In genomic region chr1:54298284-54299033, GRCh38 we compare ENCODE assay signal across 9 cellular contexts.
DNase-seq lines count a peak whose midpoint lies in the region; ATAC-seq, FAIRE-seq and TF ChIP-seq lines count a peak whose summit lies in the region.
"Had no signal": no experiment of that assay in that cellular context is flagged by ENCODE, and none has a peak within 500 bp of the region (broad histone marks: within the 10 kb centered on the region; RNA-seq: fewer than 3 reads in every experiment).

No MANE protein-coding gene starts in this region.

- in situ Hi-C loops in K562 (cut with MboI): no loop called here

- H3K27me3 Mint-ChIP-seq in T-helper 1 cell treated with Interleukin-12 subunit alpha and Interleukin-12 subunit beta and Interleukin-4 antibody, amounts not matched to agents 30 μg/mL and 1 μg/mL, for 36 hours (ENCODE audit: low read depth): no peaks in the 10 kb centered on the region
- no peaks in the 10 kb centered on the region for H3K27me3 Mint-ChIP-seq in memory B cell

- no peak for TF ChIP-seq EP300 in K562 (IDR thresholded peaks at IDR 0.05; ENCODE audit: low read length)

- H4K20me1 ChIP-seq in K562 (replicated peaks; ENCODE audit: control insufficient read depth, insufficient read depth, low read length): peaks cover 77% of the 10 kb centered on the region

- TF ChIP-seq RAD21 in K562 (CRISPR knock-in tag; conservative IDR thresholded peaks at IDR 0.05 in 1 of 2, IDR thresholded peaks at IDR 0.05 in 1 of 2): no peak

- peaks cover 81% of the 10 kb centered on the region for H3K79me2 ChIP-seq in K562 (ENCODE audit: control insufficient read depth, insufficient read depth, low read length)

- 57% methylated on average over 20 of the region's 20 CpGs for WGBS in K562 (ENCODE audit: insufficient coverage, low coverage, missing lambda C conversion rate)
- WGBS in thyroid gland, 2 donors: 46 to 53% methylated on average over 18 to 20 of the region's 20 CpGs

- TF ChIP-seq POLR2A in K562 (conservative IDR thresholded peaks at IDR 0.05): no peak
- TF ChIP-seq POLR2A in thyroid gland (IDR thresholded peaks at IDR 0.05): no peak

- H3K27ac Mint-ChIP-seq in T-helper 1 cell treated with Interleukin-12 subunit alpha and Interleukin-12 subunit beta and Interleukin-4 antibody, amounts not matched to agents 30 μg/mL and 1 μg/mL, for 36 hours: peak overlapping the region; percentile 50
- H3K27ac Mint-ChIP-seq in memory B cell: peak overlapping the region; percentile 39

- peak overlapping the region; percentile 12 for H3K4me3 Mint-ChIP-seq in T-helper 1 cell treated with Interleukin-12 subunit alpha and Interleukin-12 subunit beta and Interleukin-4 antibody, amounts not matched to agents 30 μg/mL and 1 μg/mL, for 36 hours
- H3K4me3 Mint-ChIP-seq in memory B cell: no peak overlapping the region

- peaks cover 52% of the 10 kb centered on the region for H3K4me1 Mint-ChIP-seq in T-helper 1 cell treated with Interleukin-12 subunit alpha and Interleukin-12 subunit beta and Interleukin-4 antibody, amounts not matched to agents 30 μg/mL and 1 μg/mL, for 36 hours (ENCODE audit: low read depth)
- peaks cover 18% of the 10 kb centered on the region for H3K4me1 Mint-ChIP-seq in memory B cell

- no peak overlapping the region for H2AFZ ChIP-seq in K562 (ENCODE audit: low read depth, low read length)

- FAIRE-seq in K562 (lab: Jason Lieb, UNC): no peak
- FAIRE-seq: GM12878 had no signal

- peaks cover 2% of the 10 kb centered on the region for H3K36me3 Mint-ChIP-seq in T-helper 1 cell treated with Interleukin-12 subunit alpha and Interleukin-12 subunit beta and Interleukin-4 antibody, amounts not matched to agents 30 μg/mL and 1 μg/mL, for 36 hours (ENCODE audit: low read depth)
- H3K36me3 Mint-ChIP-seq in memory B cell: no peaks in the 10 kb centered on the region

- DNase-seq in T-helper 1 cell (no peak), K562 (ENCODE audit: extremely low read depth in 1 of 4, low spot score in 3 of 4) (no peak), memory B cell (ENCODE audit: low spot score in 2 of 2) (no peak), thyroid gland (peak in 1 of 2 donors; percentile 40), SW480 (ENCODE audit: low spot score) (no peak), globus pallidus (ENCODE audit: low spot score) (no peak), AG20443 (ENCODE audit: low spot score) (no peak)

- TF ChIP-seq CTCF in K562 (IDR thresholded peaks at IDR 0.05 in 2 of 3, conservative IDR thresholded peaks at IDR 0.05 in 1 of 3; ENCODE audit: insufficient read depth in 2 of 3, low read depth in 1 of 3, low read length in 3 of 3) (no peak), thyroid gland (IDR thresholded peaks at IDR 0.05) (no peak)

- no TSS peak for BruUV-seq in K562 (replicated peaks; lab: Mats Ljungman, UMichigan)

- peaks cover 3% of the 10 kb centered on the region for H3K9me1 ChIP-seq in K562 (ENCODE audit: control insufficient read depth, insufficient read depth, low read length)

- no peak overlapping the region for H3K4me2 ChIP-seq in K562 (ENCODE audit: insufficient read depth, low read length)

- POLR2A ChIA-PET in K562 (lab: Yijun Ruan, JAX): interaction anchor here (0.6 to 1.5 kb wide), 11 partner anchors 8 to 97 kb away, joined by 3 to 7 read pairs (median 3); no protein-coding TSS in a partner anchor

- no peak overlapping the region for H3K4me3 ChIP-seq in K562
- no peak overlapping the region for H3K4me3 ChIP-seq in thyroid gland (replicated peaks in 1 of 3)
- H3K4me3 ChIP-seq: GM12878 had no signal

- H3K36me3 ChIP-seq in K562 (ENCODE audit: control insufficient read depth, insufficient read depth, low read length): no peaks in the 10 kb centered on the region
- H3K36me3 ChIP-seq in thyroid gland: no peaks in the 10 kb centered on the region

- intact Hi-C loops in K562 (cut with micrococcal nuclease): no loop called here
- intact Hi-C loops in thyroid gland (cut with DNase I): no loop called here

- H3K27ac ChIP-seq in K562 (ENCODE audit: extremely low read depth, low read depth, low read length) (no peak overlapping the region), thyroid gland (peak overlapping the region in 2 of 3 donors; percentile 5 to 28)

- CTCF ChIA-PET in K562 (lab: Yijun Ruan, JAX; ENCODE audit: low intra/inter-chr PET ratio): interaction anchor here (0.6 kb wide), 1 partner anchor 225 kb away, joined by 4 read pairs; no protein-coding TSS in a partner anchor

- H3K9me3 ChIP-seq in K562 (replicated peaks; ENCODE audit: control insufficient read depth, insufficient read depth, low read depth, low read length) (no peaks in the 10 kb centered on the region), thyroid gland (no peaks in the 10 kb centered on the region)

- H3K9ac ChIP-seq in K562 (ENCODE audit: insufficient read depth in 1 of 2, low read depth in 2 of 2, low read length in 2 of 2): peak overlapping the region in 1 of 2 experiments; percentile 74; a peak in 2 of 4 replicates

- no peak; the same call in 2 of the 3 replicates for ATAC-seq in K562
- ATAC-seq in memory B cell (ENCODE audit: low read depth): no peak
- ATAC-seq: GM12878 had no signal

- H3K4me1 ChIP-seq in K562 (replicated peaks in 1 of 2; ENCODE audit: control insufficient read depth in 2 of 2, insufficient read depth in 2 of 2, low read length in 2 of 2): peaks cover 12 to 19% of the 10 kb centered on the region in 2 experiments; a peak in 4 of 5 replicates
- peaks cover 21 to 40% of the 10 kb centered on the region in 2 donors for H3K4me1 ChIP-seq in thyroid gland

- no peaks in the 10 kb centered on the region for H3K9me3 Mint-ChIP-seq in T-helper 1 cell treated with Interleukin-12 subunit alpha and Interleukin-12 subunit beta and Interleukin-4 antibody, amounts not matched to agents 30 μg/mL and 1 μg/mL, for 36 hours
- no peaks in the 10 kb centered on the region for H3K9me3 Mint-ChIP-seq in memory B cell

- no peaks in the 10 kb centered on the region for H3K27me3 ChIP-seq in K562 (ENCODE audit: control insufficient read depth in 2 of 2, insufficient read depth in 2 of 2, low read length in 2 of 2)
- H3K27me3 ChIP-seq in thyroid gland: no peaks in the 10 kb centered on the region

TF ChIP-seq in K562, 482 proteins besides CTCF, POLR2A, EP300 and RAD21:
- TF ChIP-seq STAG1 (CRISPR knock-in tag; IDR thresholded peaks at IDR 0.05; ENCODE audit: borderline replicate concordance) (no peak), TBP (optimal IDR thresholded peaks at IDR 0.05; ENCODE audit: low read depth, low read length) (no peak), ESRRA (IDR thresholded peaks at IDR 0.05; ENCODE audit: borderline replicate concordance, low read depth) (peak; percentile 14; the same call in 1 of the 2 replicates), SIN3A (IDR thresholded peaks at IDR 0.05; ENCODE audit: borderline replicate concordance in 2 of 2, control insufficient read depth in 1 of 2, low read depth in 2 of 2, low read length in 2 of 2) (no peak), RCOR1 (IDR thresholded peaks at IDR 0.05; ENCODE audit: borderline replicate concordance in 1 of 2, low read depth in 2 of 2, low read length in 2 of 2) (0 out of 4 replicates have a peak, but pooled peaks of 1 of the 2 experiments have one; percentile 18)
TF ChIP-seq in K562: peak in this region for 2.
